In the genomic region with DNA sequence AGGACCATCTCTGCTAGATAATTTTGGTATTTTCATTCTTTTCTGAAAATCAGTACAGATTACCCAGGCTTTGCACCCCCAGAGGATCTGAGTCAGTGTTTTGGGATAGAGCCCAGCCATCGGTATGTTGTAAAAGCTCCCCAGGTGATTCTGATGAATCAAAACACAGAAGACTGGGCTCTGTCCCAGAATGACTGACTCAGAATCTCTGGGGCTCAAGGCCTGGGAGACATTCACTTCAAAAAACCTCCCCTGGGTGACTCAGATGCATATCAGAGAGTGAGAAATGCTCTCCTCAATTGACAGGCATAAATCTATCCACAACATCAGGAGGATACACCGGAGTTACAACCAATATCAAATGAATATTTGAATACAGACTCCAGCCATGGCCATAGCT, we compare ENCODE assay signal across 10 cellular contexts. TPM values are rescaled to one million over a fixed set of nuclear protein-coding genes. Genes with fewer than 3 reads are reported as not detected.
A peak's percentile ranks its signal among the peaks of the same experiment; 100 is the strongest.
DNase-seq lines count a peak whose midpoint lies in the region; ATAC-seq and TF ChIP-seq lines count a peak whose summit lies in the region.
"Had no signal": no experiment of that assay in that cellular context is flagged by ENCODE, and none has a peak within 500 bp of the region (broad histone marks: within the 10 kb centered on the region; RNA-seq: fewer than 3 reads in every experiment).

No MANE protein-coding gene starts in this region.

- TF ChIP-seq CTCF in prostate gland (IDR thresholded peaks at IDR 0.05): no peak

- H3K9me3 Mint-ChIP-seq in naive thymus-derived CD8-positive, alpha-beta T cell: peaks cover 0 to 4% (median 0%) of the 10 kb centered on the region in 9 donors

- peaks cover 2 to 17% (median 3%) of the 10 kb centered on the region in 5 donors for H3K27me3 Mint-ChIP-seq in naive thymus-derived CD8-positive, alpha-beta T cell

- no peaks in the 10 kb centered on the region for H3K4me1 ChIP-seq in prostate gland (replicated peaks)

- no peak overlapping the region for H3K4me3 ChIP-seq in prostate gland
- H3K4me3 ChIP-seq: GM12878 had no signal

- no peaks in the 10 kb centered on the region for H3K36me3 ChIP-seq in prostate gland

- no peak overlapping the region for H3K27ac Mint-ChIP-seq in naive thymus-derived CD8-positive, alpha-beta T cell

- no peak for ATAC-seq in naive thymus-derived CD8-positive, alpha-beta T cell
- ATAC-seq: GM12878 had no signal

- no peaks in the 10 kb centered on the region for H3K27me3 ChIP-seq in prostate gland (replicated peaks; ENCODE audit: insufficient read depth)

- H3K9me3 ChIP-seq in prostate gland: no peaks in the 10 kb centered on the region

- intact Hi-C loops in prostate gland (cut with DNase I): no loop called here

- no peak overlapping the region for H3K4me3 Mint-ChIP-seq in naive thymus-derived CD8-positive, alpha-beta T cell

- WGBS in prostate gland: 15% methylated on average over 2 of the region's 2 CpGs

- POLR2A ChIA-PET in naive thymus-derived CD8-positive, alpha-beta T cell (lab: Charles Lee): no interaction called here

- no peak for TF ChIP-seq POLR2A in prostate gland (IDR thresholded peaks at IDR 0.05)

- H3K4me1 Mint-ChIP-seq in naive thymus-derived CD8-positive, alpha-beta T cell: no peaks in the 10 kb centered on the region

- peak overlapping the region; percentile 5 for H3K27ac ChIP-seq in epithelial cell of prostate
- H3K27ac ChIP-seq in prostate gland: no peak overlapping the region

- DNase-seq in Daoy (ENCODE audit: low read depth): peak; percentile 95
- DNase-seq in NCI-H526 treated with DMSO at 0.1 percent for 48 hours (lab: John Stamatoyannopoulos, UW): peak; percentile 96
- peak; percentile 88 for DNase-seq in epithelial cell of prostate (ENCODE audit: low read depth, low spot score)
- peak; percentile 53 for DNase-seq in prostate gland (ENCODE audit: low spot score)
- DNase-seq in NCI-H345 (lab: John Stamatoyannopoulos, UW): no peak
- DNase-seq in NCI-H82 (lab: John Stamatoyannopoulos, UW): no peak
- no peak for DNase-seq in naive thymus-derived CD8-positive, alpha-beta T cell
- no peak for DNase-seq in stimulated activated CD4-positive, alpha-beta T cell treated with anti-CD3 and anti-CD28 coated beads, Interleukin-2, amount 100 ng/mL, for 24 hours
- DNase-seq: activated T-cell treated with anti-CD3 and anti-CD28 coated beads, Interleukin-2, amount 50 U/mL, for 48 hours had no signal

- H3K36me3 Mint-ChIP-seq in naive thymus-derived CD8-positive, alpha-beta T cell: no peaks in the 10 kb centered on the region

RNA-seq across cellular contexts. Expression of a gene that starts 32.6 kb away (rescaled TPM):
- not detected in 2 replicates for total RNA-seq in Daoy (2014; rRNA removed; shearing (Covaris generic))
- total RNA-seq in prostate gland: 1 to 10 TPM; 2.4 to 2.9 TPM
- total RNA-seq in naive thymus-derived CD8-positive, alpha-beta T cell: not detected
- polyA plus RNA-seq in naive thymus-derived CD8-positive, alpha-beta T cell: not detected
- total RNA-seq: GM12878 had no signal

Comparison
In these comparisons a context has a peak if more than half of its experiments do, and no peak if none do; other contexts are left out.
1. DNase-seq: peak in Daoy (single experiment), NCI-H526 treated with DMSO at 0.1 percent for 48 hours (single experiment), epithelial cell of prostate (single experiment) and prostate gland (single experiment); none in NCI-H345 (single experiment), NCI-H82 (single experiment), naive thymus-derived CD8-positive, alpha-beta T cell (0 of 10) and stimulated activated CD4-positive, alpha-beta T cell treated with anti-CD3 and anti-CD28 coated beads, Interleukin-2, amount 100 ng/mL, for 24 hours (0 of 2).